In the genomic region with DNA sequence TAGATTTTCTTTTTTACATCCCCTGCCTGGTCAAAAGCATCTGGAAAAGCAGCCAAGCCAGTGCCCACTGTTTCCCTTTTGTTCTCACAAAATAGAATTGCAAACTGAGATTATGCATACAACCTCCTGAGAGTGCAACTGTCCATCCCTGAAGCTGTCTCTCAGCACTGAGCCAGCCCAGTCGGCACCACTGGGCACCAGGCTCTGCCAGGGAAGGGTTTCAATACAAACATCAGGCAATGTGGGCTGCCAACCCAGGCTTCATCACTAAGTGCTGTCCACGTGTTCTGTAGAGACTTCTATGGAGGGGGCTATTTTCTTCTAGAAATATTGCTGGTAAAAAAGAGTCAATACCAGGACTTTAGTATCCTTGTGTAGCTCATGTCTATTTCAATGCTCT, we compare ENCODE assay signal across 14 cellular contexts.
DNase-seq lines count a peak whose midpoint lies in the region; ATAC-seq, FAIRE-seq and TF ChIP-seq lines count a peak whose summit lies in the region.
"Had no signal": no experiment of that assay in that cellular context is flagged by ENCODE, and none has a peak within 500 bp of the region (broad histone marks: within the 10 kb centered on the region; RNA-seq: fewer than 3 reads in every experiment).

No MANE protein-coding gene starts in this region.

- no peak overlapping the region for H4K8ac ChIP-seq in H1 (ENCODE audit: extremely low read depth, insufficient read depth, low read length)

- H2AFZ ChIP-seq in H1 (ENCODE audit: low read length): no peak overlapping the region
- H2AFZ ChIP-seq: GM23248 had no signal

- H3K4ac ChIP-seq in H1 (replicated peaks; ENCODE audit: insufficient read length, low read depth, low read length): no peak overlapping the region

- no peak overlapping the region for H3K27ac ChIP-seq in CD8-positive, alpha-beta T cell (ENCODE audit: low read depth, low read length)
- no peak overlapping the region for H3K27ac ChIP-seq in H1 (ENCODE audit: low read depth, low read length)
- H3K27ac ChIP-seq: GM23248, RWPE1, testis had no signal

- H3K4me3 ChIP-seq in CD8-positive, alpha-beta T cell (ENCODE audit: low read depth, low read length): no peak overlapping the region
- H3K4me3 ChIP-seq in H1 (ENCODE audit: extremely low read depth in 1 of 4, insufficient read depth in 2 of 4, low read depth in 3 of 4, low read length in 4 of 4): no peak overlapping the region
- H3K4me3 ChIP-seq: GM23248, testis had no signal

- intact Hi-C loops in CD8-positive, alpha-beta T cell (cut with DNase I, micrococcal nuclease): loop anchor here in 1 of 2 experiments (5.0 kb wide), 3 partner anchors 44 to 196 kb away; no protein-coding TSS in a partner anchor
- intact Hi-C loops in activated CD4-positive, alpha-beta memory T cell treated with anti-CD3 and anti-CD28 coated beads for 36 hours (cut with micrococcal nuclease): loop anchor here (2.0 to 5.0 kb wide), 2 partner anchors 45 to 94 kb away; no protein-coding TSS in a partner anchor

- H2BK120ac ChIP-seq in H1 (replicated peaks; ENCODE audit: low read depth, low read length): no peak overlapping the region

- H3K36me3 Mint-ChIP-seq in CD8-positive, alpha-beta T cell: no peaks in the 10 kb centered on the region
- no peaks in the 10 kb centered on the region for H3K36me3 Mint-ChIP-seq in activated CD4-positive, alpha-beta memory T cell treated with anti-CD3 and anti-CD28 coated beads for 36 hours

- H2BK20ac ChIP-seq in H1 (ENCODE audit: low read length): no peak overlapping the region

- H2BK5ac ChIP-seq in H1 (ENCODE audit: low read depth, low read length): no peak overlapping the region

- H3K27ac Mint-ChIP-seq in CD8-positive, alpha-beta T cell: peak overlapping the region; percentile 35
- no peak overlapping the region for H3K27ac Mint-ChIP-seq in activated CD4-positive, alpha-beta memory T cell treated with anti-CD3 and anti-CD28 coated beads for 36 hours

- H3K36me3 ChIP-seq in CD8-positive, alpha-beta T cell (ENCODE audit: insufficient read depth, low read length): no peaks in the 10 kb centered on the region
- no peaks in the 10 kb centered on the region for H3K36me3 ChIP-seq in H1 (ENCODE audit: control insufficient read depth in 2 of 4, insufficient read depth in 4 of 4, low read length in 3 of 4)

- TF ChIP-seq POLR2A in H1 (IDR thresholded peaks at IDR 0.05; ENCODE audit: control extremely low read depth in 1 of 2, low read depth in 2 of 2, low read length in 2 of 2): no peak

- CTCF ChIA-PET in CD8-positive, alpha-beta T cell (lab: Charles Lee): interaction anchor here (0.9 kb wide), 1 partner anchor 14 kb away, joined by 3 read pairs; no protein-coding TSS in a partner anchor
- CTCF ChIA-PET in H1 (lab: Charles Lee; ENCODE audit: partially characterized antibody): interaction anchor here (0.7 kb wide), 1 partner anchor 105 kb away, joined by 3 read pairs; no protein-coding TSS in a partner anchor
- CTCF ChIA-PET in activated CD4-positive, alpha-beta memory T cell treated with anti-CD3 and anti-CD28 coated beads for 36 hours (lab: Charles Lee): no interaction called here

- no peaks in the 10 kb centered on the region for H4K20me1 ChIP-seq in H1 (replicated peaks in 1 of 2; ENCODE audit: control insufficient read depth in 1 of 2, insufficient read depth in 2 of 2, low read length in 2 of 2)

- TF ChIP-seq EP300 in H1 (IDR thresholded peaks at IDR 0.05; ENCODE audit: borderline replicate concordance in 1 of 2, low read depth in 2 of 2, low read length in 2 of 2): no peak

- no peak overlapping the region for H2AK5ac ChIP-seq in H1 (ENCODE audit: low read depth, low read length)

- no peaks in the 10 kb centered on the region for H3K27me3 Mint-ChIP-seq in CD8-positive, alpha-beta T cell (ENCODE audit: low read depth)
- no peaks in the 10 kb centered on the region for H3K27me3 Mint-ChIP-seq in activated CD4-positive, alpha-beta memory T cell treated with anti-CD3 and anti-CD28 coated beads for 36 hours

- no peak for DNase-seq in CD8-positive, alpha-beta T cell
- DNase-seq in NCI-H2196 (lab: John Stamatoyannopoulos, UW; ENCODE audit: unreplicated experiment): peak; percentile 61
- no peak for DNase-seq in H1 (ENCODE audit: low read depth in 1 of 2, low spot score in 2 of 2)
- DNase-seq in pons (ENCODE audit: low spot score): peak; percentile 78
- DNase-seq in NCI-H2227 (lab: John Stamatoyannopoulos, UW; ENCODE audit: unreplicated experiment): no peak
- no peak for DNase-seq in T-helper 1 cell
- no peak for DNase-seq in activated CD4-positive, alpha-beta memory T cell treated with anti-CD3 and anti-CD28 coated beads for 36 hours
- no peak for DNase-seq in GF-D8 (lab: John Stamatoyannopoulos, UW)
- DNase-seq: activated CD4-positive, alpha-beta T cell treated with anti-CD3 and anti-CD28 coated beads, Interleukin-2, amount 50 U/mL, for 4 hours; GM23248; kidney glomerular epithelial cell; NCI-H2171 treated with DMSO at 0.1 percent for 48 hours; testis had no signal

- no peaks in the 10 kb centered on the region for H3K79me1 ChIP-seq in H1 (ENCODE audit: low read depth, low read length)

- ATAC-seq in CD8-positive, alpha-beta T cell: no peak

- H3K23me2 ChIP-seq in H1 (ENCODE audit: low read depth, low read length): no peaks in the 10 kb centered on the region

- no peak overlapping the region for H3K4me3 Mint-ChIP-seq in CD8-positive, alpha-beta T cell
- H3K4me3 Mint-ChIP-seq in activated CD4-positive, alpha-beta memory T cell treated with anti-CD3 and anti-CD28 coated beads for 36 hours: no peak overlapping the region

- no peak overlapping the region for H4K91ac ChIP-seq in H1 (replicated peaks; ENCODE audit: insufficient read length, low read length)

- FAIRE-seq in H1 (lab: Jason Lieb, UNC): no peak

- no peak overlapping the region for H3K4me2 ChIP-seq in H1 (ENCODE audit: insufficient read depth in 1 of 2, low read depth in 2 of 2, low read length in 2 of 2)

- no peak overlapping the region for H3K14ac ChIP-seq in H1 (ENCODE audit: insufficient read length)

- H3K4me1 ChIP-seq in CD8-positive, alpha-beta T cell (ENCODE audit: insufficient read depth, low read length): peaks cover 31% of the 10 kb centered on the region
- H3K4me1 ChIP-seq in H1 (replicated peaks in 1 of 4; ENCODE audit: control insufficient read depth in 3 of 4, insufficient read depth in 4 of 4, low read length in 3 of 4): peaks cover 2 to 15% (median 6%) of the 10 kb centered on the region in 4 experiments; a peak in 4 of 7 replicates
- H3K4me1 ChIP-seq: testis had no signal

- no peak overlapping the region for H3K9ac ChIP-seq in H1 (replicated peaks in 1 of 4; ENCODE audit: extremely low read depth in 1 of 4, low read depth in 3 of 4, low read length in 3 of 4)
- H3K9ac ChIP-seq: GM23248 had no signal

- H3K18ac ChIP-seq in H1 (ENCODE audit: extremely low read depth, low read length): 0 out of 2 replicates have a peak overlapping the region, but pooled peaks have one; percentile 13

- POLR2A ChIA-PET in CD8-positive, alpha-beta T cell (lab: Charles Lee): no interaction called here
- POLR2A ChIA-PET in H1 (lab: Charles Lee; ENCODE audit: partially characterized antibody): interaction anchor here (0.6 kb wide), 1 partner anchor 148 kb away, joined by 4 read pairs; no protein-coding TSS in a partner anchor
- POLR2A ChIA-PET in activated CD4-positive, alpha-beta memory T cell treated with anti-CD3 and anti-CD28 coated beads for 36 hours (lab: Charles Lee): no interaction called here

- no peaks in the 10 kb centered on the region for H3K27me3 ChIP-seq in CD8-positive, alpha-beta T cell (ENCODE audit: insufficient read depth, low read length)
- no peaks in the 10 kb centered on the region for H3K27me3 ChIP-seq in H1 (replicated peaks in 1 of 4; ENCODE audit: control insufficient read depth in 3 of 4, extremely low read depth in 1 of 4, insufficient read depth in 3 of 4, low read length in 3 of 4)
- H3K27me3 ChIP-seq: testis had no signal

- no peaks in the 10 kb centered on the region for H3K79me2 ChIP-seq in H1 (ENCODE audit: control insufficient read depth in 1 of 2, insufficient read depth in 2 of 2, low read length in 2 of 2)

- H2BK12ac ChIP-seq in H1 (ENCODE audit: low read depth, low read length): no peak overlapping the region

- 66% methylated on average over 2 of the region's 2 CpGs; no CpG with 5 or more reads in 1 of the 2 experiments for WGBS in H1 (ENCODE audit: extremely low coverage in 1 of 2, insufficient coverage in 1 of 2, insufficient read length in 1 of 2, insufficient replicate concordance in 2 of 2, low coverage in 1 of 2, low lambda C conversion rate in 2 of 2, missing lambda C conversion rate in 1 of 2), 2 experiments

- no peaks in the 10 kb centered on the region for H3K9me3 ChIP-seq in CD8-positive, alpha-beta T cell (ENCODE audit: low read length)
- H3K9me3 ChIP-seq in H1 (ENCODE audit: insufficient read depth in 2 of 2, low read depth in 1 of 2, low read length in 1 of 2): no peaks in the 10 kb centered on the region
- H3K9me3 ChIP-seq: testis had no signal

- peaks cover 75% of the 10 kb centered on the region for H3K4me1 Mint-ChIP-seq in CD8-positive, alpha-beta T cell (ENCODE audit: low read depth)
- peaks cover 55% of the 10 kb centered on the region for H3K4me1 Mint-ChIP-seq in activated CD4-positive, alpha-beta memory T cell treated with anti-CD3 and anti-CD28 coated beads for 36 hours (ENCODE audit: low read depth)

- H2BK15ac ChIP-seq in H1 (ENCODE audit: low read length): no peak overlapping the region

- no peak overlapping the region for H4K5ac ChIP-seq in H1 (ENCODE audit: insufficient read length, low read depth, low read length)

- TF ChIP-seq CTCF in CD8-positive, alpha-beta T cell (IDR thresholded peaks at IDR 0.05): no peak
- no peak for TF ChIP-seq CTCF in H1 (IDR thresholded peaks at IDR 0.05; ENCODE audit: control extremely low read depth in 1 of 3, insufficient read depth in 1 of 3, low read depth in 1 of 3, low read length in 3 of 3)

- no peak overlapping the region for H3K23ac ChIP-seq in H1 (ENCODE audit: insufficient read length)

- no peak overlapping the region for H3K56ac ChIP-seq in H1 (replicated peaks; ENCODE audit: insufficient read length, low read depth, low read length)

- no peaks in the 10 kb centered on the region for H3K9me3 Mint-ChIP-seq in CD8-positive, alpha-beta T cell
- H3K9me3 Mint-ChIP-seq in activated CD4-positive, alpha-beta memory T cell treated with anti-CD3 and anti-CD28 coated beads for 36 hours: no peaks in the 10 kb centered on the region

- no peak for TF ChIP-seq RAD21 in H1 (IDR thresholded peaks at IDR 0.05 in 1 of 2, conservative IDR thresholded peaks at IDR 0.05 in 1 of 2; ENCODE audit: low read depth in 2 of 2, low read length in 2 of 2)

TF ChIP-seq in H1, 55 proteins besides CTCF, POLR2A, EP300 and RAD21:
- TF ChIP-seq KDM4A (IDR thresholded peaks at IDR 0.05; ENCODE audit: low read depth, low read length, severe bottlenecking) (no peak), MAFK (IDR thresholded peaks at IDR 0.05; ENCODE audit: low read depth, low read length) (no peak), HDAC6 (IDR thresholded peaks at IDR 0.05; ENCODE audit: low read depth, low read length) (no peak), SIRT6 (IDR thresholded peaks at IDR 0.05; ENCODE audit: low read length) (no peak)
TF ChIP-seq in H1: peak in this region for 0.

Comparison
In these comparisons a context has a peak if more than half of its experiments do, and no peak if none do; other contexts are left out.
1. DNase-seq: peak in NCI-H2196 (single experiment) and pons (single experiment); none in CD8-positive, alpha-beta T cell (0 of 7), H1 (0 of 2), NCI-H2227 (single experiment), T-helper 1 cell (0 of 5), activated CD4-positive, alpha-beta memory T cell treated with anti-CD3 and anti-CD28 coated beads for 36 hours (single experiment) and GF-D8 (single experiment).